ENCODE assay signal across 20 cellular contexts in genomic region chr9:109830587-109830986, GRCh38. TPM values are rescaled to one million over a fixed set of nuclear protein-coding genes. Genes with fewer than 3 reads are reported as not detected.
DNase-seq lines count a peak whose midpoint lies in the region; ATAC-seq and TF ChIP-seq lines count a peak whose summit lies in the region.
"Had no signal": no experiment of that assay in that cellular context is flagged by ENCODE, and none has a peak within 500 bp of the region (broad histone marks: within the 10 kb centered on the region; RNA-seq: fewer than 3 reads in every experiment).

No MANE protein-coding gene starts in this region.

- H3K18ac ChIP-seq in H9 (ENCODE audit: insufficient read length, low read depth, low read length), result no peak overlapping the region

- no peak overlapping the region for H2BK120ac ChIP-seq in H9 (ENCODE audit: low read depth, low read length, poor library complexity, severe bottlenecking)

- H4K8ac ChIP-seq in H9 (replicated peaks; ENCODE audit: insufficient read length, low read depth, low read length), result no peak overlapping the region

- H3K4me3 ChIP-seq in cardiac muscle cell (no peak overlapping the region), adrenal gland (no peak overlapping the region)
- H3K4me3 ChIP-seq: BLaER1 had no signal

- no peak overlapping the region for H3K4me3 Mint-ChIP-seq in nephron progenitor cell
- no peak overlapping the region for H3K4me3 Mint-ChIP-seq in H9
- H3K4me3 Mint-ChIP-seq: CD14-positive monocyte; CD4-positive, alpha-beta memory T cell; CD4-positive, CD25-positive, alpha-beta regulatory T cell; CD8-positive, alpha-beta memory T cell had no signal

- H3K27me3 ChIP-seq in cardiac muscle cell (no peaks in the 10 kb centered on the region), adrenal gland (no peaks in the 10 kb centered on the region), H9 (ENCODE audit: insufficient read depth, low read length) (no peaks in the 10 kb centered on the region)
- H3K27me3 ChIP-seq: BE2C, BLaER1 had no signal

- H3K36me3 ChIP-seq in cardiac muscle cell (no peaks in the 10 kb centered on the region), adrenal gland (replicated peaks in 1 of 2) (no peaks in the 10 kb centered on the region)
- H3K36me3 ChIP-seq: BE2C, BLaER1 had no signal

- H3K4me2 ChIP-seq in H9 (ENCODE audit: insufficient read depth, insufficient read length, low read length), result no peak overlapping the region
- H3K4me2 ChIP-seq: BLaER1 had no signal

- H3K9ac ChIP-seq in H9 (ENCODE audit: extremely low read depth, insufficient read length, low read length), result no peak overlapping the region
- H3K9ac ChIP-seq: BLaER1 had no signal

- H3K27ac Mint-ChIP-seq in nephron progenitor cell (peak overlapping the region; percentile 36), H9 (no peak overlapping the region)
- H3K27ac Mint-ChIP-seq: CD14-positive monocyte; CD4-positive, alpha-beta memory T cell; CD4-positive, CD25-positive, alpha-beta regulatory T cell; CD8-positive, alpha-beta memory T cell had no signal

- H3K9me3 ChIP-seq in cardiac muscle cell (ENCODE audit: low read depth) (peaks cover 2% of the 10 kb centered on the region), adrenal gland (replicated peaks in 1 of 3) (no peaks in the 10 kb centered on the region), H9 (ENCODE audit: control insufficient read depth, low read depth, low read length) (peaks cover 10% of the 10 kb centered on the region)
- H3K9me3 ChIP-seq: BE2C had no signal

- no peak for TF ChIP-seq POLR2A in adrenal gland (IDR thresholded peaks at IDR 0.05)

- H3K27ac ChIP-seq in cardiac muscle cell, result peak overlapping the region; percentile 68
- peak overlapping the region in 2 of 5 donors; percentile 8 to 26 for H3K27ac ChIP-seq in adrenal gland
- no peak overlapping the region for H3K27ac ChIP-seq in H9 (ENCODE audit: insufficient read length, low read depth, low read length)
- H3K27ac ChIP-seq: BLaER1 had no signal

- no peak overlapping the region for H3K4ac ChIP-seq in H9 (ENCODE audit: low read depth, low read length)

- no peaks in the 10 kb centered on the region for H3K79me1 ChIP-seq in H9 (ENCODE audit: insufficient read depth, low read depth, low read length, poor library complexity, severe bottlenecking)

- H3K36me3 Mint-ChIP-seq in nephron progenitor cell (ENCODE audit: low read depth), result peaks cover 41% of the 10 kb centered on the region
- H3K36me3 Mint-ChIP-seq in H9 (ENCODE audit: insufficient read depth in 1 of 3, low read depth in 3 of 3), result peaks cover 2 to 20% (median 5%) of the 10 kb centered on the region in 3 experiments; a peak in 5 of 7 replicates
- H3K36me3 Mint-ChIP-seq: CD14-positive monocyte; CD4-positive, alpha-beta memory T cell; CD4-positive, CD25-positive, alpha-beta regulatory T cell; CD8-positive, alpha-beta memory T cell had no signal

- no peak overlapping the region for H3K14ac ChIP-seq in H9 (ENCODE audit: insufficient read depth, low read length)

- ATAC-seq in Right ventricle myocardium inferior, result no peak

- H3K23me2 ChIP-seq in H9 (ENCODE audit: insufficient read length, low read depth, low read length, poor library complexity, severe bottlenecking), result no peaks in the 10 kb centered on the region

- DNase-seq in NCI-H2029 treated with DMSO at 0.1 percent for 48 hours (lab: John Stamatoyannopoulos, UW) (peak; percentile 50), NCI-H2029 (lab: John Stamatoyannopoulos, UW) (no peak), cardiac muscle cell (ENCODE audit: low read depth in 1 of 2, low spot score in 1 of 2) (no peak), Right ventricle myocardium inferior (ENCODE audit: missing footprints) (no peak), adrenal gland (peak; percentile 44 to 69 (median 57)), nephron progenitor cell (no peak), NCI-H774 (lab: John Stamatoyannopoulos, UW) (no peak), H9 (no peak)
- DNase-seq: 8988T; ACHN; BE2C; C1 segment of cervical spinal cord; CD4-positive, alpha-beta memory T cell; CD4-positive, CD25-positive, alpha-beta regulatory T cell; CD8-positive, alpha-beta memory T cell; COR-L47; DMS79 treated with DMSO at 0.1 percent for 48 hours; GF-D8 had no signal

- H3K56ac ChIP-seq in H9 (ENCODE audit: insufficient read length, low read depth, low read length), result no peak overlapping the region

- no peak overlapping the region for H3T11ph ChIP-seq in H9 (ENCODE audit: low read length)

- H3K27me3 Mint-ChIP-seq in nephron progenitor cell (ENCODE audit: low read depth, poor library complexity) (peaks cover 3% of the 10 kb centered on the region), H9 (ENCODE audit: low read depth) (no peaks in the 10 kb centered on the region; the same call in 1 of the 2 replicates)

- no peak overlapping the region for H2BK12ac ChIP-seq in H9 (ENCODE audit: insufficient read length, low read depth, low read length)

- H2BK15ac ChIP-seq in H9 (ENCODE audit: low read depth, low read length), result no peak overlapping the region

- H2AFZ ChIP-seq in H9 (ENCODE audit: low read length), result no peak overlapping the region

- no peak overlapping the region for H4K91ac ChIP-seq in H9 (ENCODE audit: insufficient read length, low read depth, low read length)

- H3K79me2 ChIP-seq in H9 (ENCODE audit: insufficient read depth, low read length), result no peaks in the 10 kb centered on the region

- no peak overlapping the region for H3K23ac ChIP-seq in H9 (ENCODE audit: insufficient read length, low read depth, low read length)

- H4K20me1 ChIP-seq in H9 (ENCODE audit: control insufficient read depth, insufficient read depth, insufficient read length), result no peaks in the 10 kb centered on the region
- H4K20me1 ChIP-seq: BLaER1 had no signal

- no peak overlapping the region for H4K5ac ChIP-seq in H9 (ENCODE audit: insufficient read length, low read depth, low read length)

- no peak overlapping the region for H2BK20ac ChIP-seq in H9 (ENCODE audit: low read depth, low read length, poor library complexity, severe bottlenecking)

- WGBS in adrenal gland, 4 donors, result 51 to 76% (median 54%) methylated on average over 5 of the region's 5 CpGs
- WGBS in H9 (ENCODE audit: extremely low coverage, insufficient read length, low lambda C conversion rate), result no CpG with 5 or more reads among the region's 5 CpGs

- H2BK5ac ChIP-seq in H9 (ENCODE audit: insufficient read length, low read length), result no peak overlapping the region

- H3K9me3 Mint-ChIP-seq in nephron progenitor cell (peaks cover 30% of the 10 kb centered on the region), H9 (peaks cover 17 to 19% of the 10 kb centered on the region in 2 experiments)

- intact Hi-C loops in Right ventricle myocardium inferior (cut with DNase I) (loop anchor here (5.0 kb wide), 1 partner anchor 57 kb away; no protein-coding TSS in a partner anchor), adrenal gland (cut with DNase I) (no loop called here)

- TF ChIP-seq CTCF in cardiac muscle cell (IDR thresholded peaks at IDR 0.05; ENCODE audit: low read depth, low read length) (no peak), adrenal gland (IDR thresholded peaks at IDR 0.05) (no peak), nephron progenitor cell (IDR thresholded peaks at IDR 0.05) (no peak), H9 (conservative IDR thresholded peaks at IDR 0.05) (no peak)

- H2AK5ac ChIP-seq in H9 (ENCODE audit: insufficient read length, low read length), result no peak overlapping the region

- H3K4me1 Mint-ChIP-seq in nephron progenitor cell, result peaks cover 3% of the 10 kb centered on the region
- 0 out of 4 replicates have a peak, but pooled peaks cover 0 to 2% of the 10 kb centered on the region in 2 experiments for H3K4me1 Mint-ChIP-seq in H9
- H3K4me1 Mint-ChIP-seq: CD14-positive monocyte; CD4-positive, alpha-beta memory T cell; CD4-positive, CD25-positive, alpha-beta regulatory T cell; CD8-positive, alpha-beta memory T cell had no signal

- peaks cover 14% of the 10 kb centered on the region for H3K4me1 ChIP-seq in cardiac muscle cell (ENCODE audit: low read depth)
- peaks cover 5 to 6% of the 10 kb centered on the region in 2 donors for H3K4me1 ChIP-seq in adrenal gland (replicated peaks in 1 of 2)
- H3K4me1 ChIP-seq in H9 (ENCODE audit: insufficient read depth, low read length), result no peaks in the 10 kb centered on the region
- H3K4me1 ChIP-seq: BE2C, BLaER1 had no signal

RNA-seq across cellular contexts. Expression of gene PALM2AKAP2, which starts 50.6 kb away (rescaled TPM):
- total RNA-seq in cardiac muscle cell (94.7 and 121 TPM in 2 replicates), Right ventricle myocardium inferior (90.1 TPM), adrenal gland (10 to 100 TPM; 18.0 to 27.3 (median 23.3) TPM), H9 (2021) (3.6 and 4.0 TPM in 2 replicates)
- polyA plus RNA-seq in cardiac muscle cell (55.1 and 71.7 TPM in 2 replicates), adrenal gland (1 to 10 TPM in 2 of 3 donors, under 1 TPM in 1; 0.07 to 5.8 (median 5.8) TPM)
- total RNA-seq: CD4-positive, alpha-beta memory T cell; CD8-positive, alpha-beta memory T cell had no signal
- polyA plus RNA-seq: CD14-positive monocyte; CD4-positive, alpha-beta memory T cell had no signal

Comparison
In these comparisons a context has a peak if more than half of its experiments do, and no peak if none do; other contexts are left out.
1. DNase-seq: peak in NCI-H2029 treated with DMSO at 0.1 percent for 48 hours (single experiment) and adrenal gland (7 of 7); none in NCI-H2029 (single experiment), cardiac muscle cell (0 of 2), Right ventricle myocardium inferior (single experiment), nephron progenitor cell (single experiment), NCI-H774 (single experiment) and H9 (single experiment).